ENCODE assay signal across 1 cellular context in the genomic region with DNA sequence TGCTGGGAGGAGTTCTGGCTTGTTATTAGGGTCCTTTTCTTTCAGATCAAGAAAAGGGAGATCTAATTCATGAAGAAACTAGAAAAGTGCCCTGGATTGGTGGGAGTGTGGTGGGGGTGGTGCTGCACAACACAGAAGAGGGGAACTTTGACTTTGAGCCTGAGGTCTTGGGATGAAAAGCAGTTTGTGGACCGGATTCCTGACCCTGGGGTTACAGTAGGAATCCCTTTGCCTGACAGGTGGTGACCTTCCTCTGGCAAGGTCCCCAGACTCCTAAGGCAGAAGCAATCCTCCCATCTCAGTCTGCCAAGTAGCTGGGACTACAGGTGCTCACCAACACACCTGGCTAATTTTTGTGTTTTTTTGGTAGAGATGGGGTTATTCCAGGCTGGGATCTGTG.
TF ChIP-seq lines count a peak whose summit lies in the region.

No MANE protein-coding gene starts in this region.

TF ChIP-seq in HepG2, 621 proteins besides CTCF, POLR2A, EP300 and RAD21 (continued from another document and continues in another):
- TF ChIP-seq TBL1XR1 (IDR thresholded peaks at IDR 0.05; ENCODE audit: borderline replicate concordance, low read length, partially characterized antibody) (no peak), SOX13 (IDR thresholded peaks at IDR 0.05) (no peak), SOX13 (CRISPR knock-in tag; conservative IDR thresholded peaks at IDR 0.05 in 1 of 2, IDR thresholded peaks at IDR 0.05 in 1 of 2) (peak in 1 of 2 experiments; percentile 64; a peak in 2 of 4 replicates), NR2C2 (CRISPR knock-in tag; IDR thresholded peaks at IDR 0.05; ENCODE audit: borderline replicate concordance) (peak; percentile 56; the same call in 1 of the 2 replicates), NCOA2 (CRISPR knock-in tag; IDR thresholded peaks at IDR 0.05) (peak; percentile 35; the same call in 1 of the 2 replicates), ZNF607 (CRISPR knock-in tag; IDR thresholded peaks at IDR 0.05; ENCODE audit: borderline replicate concordance) (0 out of 2 replicates have a peak, but pooled peaks have one; percentile 22), ZNF18 (CRISPR knock-in tag; IDR thresholded peaks at IDR 0.05; ENCODE audit: insufficient replicate concordance) (peak; percentile 85), MEIS2 (CRISPR knock-in tag; IDR thresholded peaks at IDR 0.05) (peak; percentile 79), DDIT3 (CRISPR knock-in tag; IDR thresholded peaks at IDR 0.05) (no peak), KAT7 (CRISPR knock-in tag; IDR thresholded peaks at IDR 0.05; ENCODE audit: borderline replicate concordance) (0 out of 2 replicates have a peak, but pooled peaks have one; percentile 15), MED1 (CRISPR knock-in tag; IDR thresholded peaks at IDR 0.05) (peak; percentile 81), ONECUT2 (CRISPR knock-in tag; IDR thresholded peaks at IDR 0.05) (0 out of 2 replicates have a peak, but pooled peaks have one; percentile 5), SKIL (CRISPR knock-in tag; IDR thresholded peaks at IDR 0.05; ENCODE audit: borderline replicate concordance) (peak; percentile 18; the same call in 1 of the 2 replicates), ZBTB42 (CRISPR knock-in tag; IDR thresholded peaks at IDR 0.05) (peak; percentile 29; the same call in 1 of the 2 replicates), MAZ (IDR thresholded peaks at IDR 0.05; ENCODE audit: borderline replicate concordance, low read depth, low read length) (no peak), MAZ (CRISPR knock-in tag; IDR thresholded peaks at IDR 0.05; ENCODE audit: low read depth) (no peak), MTF1 (CRISPR knock-in tag; IDR thresholded peaks at IDR 0.05) (no peak), POLR2G (IDR thresholded peaks at IDR 0.05; ENCODE audit: low read depth, low read length) (no peak), ZNF234 (CRISPR knock-in tag; conservative IDR thresholded peaks at IDR 0.05) (0 out of 2 replicates have a peak, but pooled peaks have one; percentile 20), ZNF580 (CRISPR knock-in tag; IDR thresholded peaks at IDR 0.05; ENCODE audit: borderline replicate concordance, low read depth) (0 out of 2 replicates have a peak, but pooled peaks have one; percentile 19), NCOA1 (CRISPR knock-in tag; IDR thresholded peaks at IDR 0.05) (0 out of 2 replicates have a peak, but pooled peaks have one; percentile 71), HNF4A (CRISPR knock-in tag; IDR thresholded peaks at IDR 0.05) (peak; percentile 90), SMAD9 (CRISPR knock-in tag; IDR thresholded peaks at IDR 0.05) (no peak), ZSCAN25 (CRISPR knock-in tag; IDR thresholded peaks at IDR 0.05) (0 out of 2 replicates have a peak, but pooled peaks have one; percentile 57), KDM5B (CRISPR knock-in tag; IDR thresholded peaks at IDR 0.05; ENCODE audit: borderline replicate concordance) (0 out of 2 replicates have a peak, but pooled peaks have one; percentile 3), DBP (CRISPR knock-in tag; IDR thresholded peaks at IDR 0.05; ENCODE audit: not compliant biosample characterization) (no peak), CREM (IDR thresholded peaks at IDR 0.05) (peak; percentile 46; the same call in 1 of the 2 replicates), CREM (CRISPR knock-in tag; IDR thresholded peaks at IDR 0.05) (no peak), ZNF616 (CRISPR knock-in tag; IDR thresholded peaks at IDR 0.05; ENCODE audit: low read depth) (peak; percentile 76; the same call in 1 of the 2 replicates), PHF21A (CRISPR knock-in tag; IDR thresholded peaks at IDR 0.05) (peak; percentile 53; the same call in 1 of the 2 replicates), TEAD2 (CRISPR knock-in tag; IDR thresholded peaks at IDR 0.05) (no peak), BCL6 (CRISPR knock-in tag; IDR thresholded peaks at IDR 0.05) (peak; percentile 61)
- TF ChIP-seq, protein P1, sequence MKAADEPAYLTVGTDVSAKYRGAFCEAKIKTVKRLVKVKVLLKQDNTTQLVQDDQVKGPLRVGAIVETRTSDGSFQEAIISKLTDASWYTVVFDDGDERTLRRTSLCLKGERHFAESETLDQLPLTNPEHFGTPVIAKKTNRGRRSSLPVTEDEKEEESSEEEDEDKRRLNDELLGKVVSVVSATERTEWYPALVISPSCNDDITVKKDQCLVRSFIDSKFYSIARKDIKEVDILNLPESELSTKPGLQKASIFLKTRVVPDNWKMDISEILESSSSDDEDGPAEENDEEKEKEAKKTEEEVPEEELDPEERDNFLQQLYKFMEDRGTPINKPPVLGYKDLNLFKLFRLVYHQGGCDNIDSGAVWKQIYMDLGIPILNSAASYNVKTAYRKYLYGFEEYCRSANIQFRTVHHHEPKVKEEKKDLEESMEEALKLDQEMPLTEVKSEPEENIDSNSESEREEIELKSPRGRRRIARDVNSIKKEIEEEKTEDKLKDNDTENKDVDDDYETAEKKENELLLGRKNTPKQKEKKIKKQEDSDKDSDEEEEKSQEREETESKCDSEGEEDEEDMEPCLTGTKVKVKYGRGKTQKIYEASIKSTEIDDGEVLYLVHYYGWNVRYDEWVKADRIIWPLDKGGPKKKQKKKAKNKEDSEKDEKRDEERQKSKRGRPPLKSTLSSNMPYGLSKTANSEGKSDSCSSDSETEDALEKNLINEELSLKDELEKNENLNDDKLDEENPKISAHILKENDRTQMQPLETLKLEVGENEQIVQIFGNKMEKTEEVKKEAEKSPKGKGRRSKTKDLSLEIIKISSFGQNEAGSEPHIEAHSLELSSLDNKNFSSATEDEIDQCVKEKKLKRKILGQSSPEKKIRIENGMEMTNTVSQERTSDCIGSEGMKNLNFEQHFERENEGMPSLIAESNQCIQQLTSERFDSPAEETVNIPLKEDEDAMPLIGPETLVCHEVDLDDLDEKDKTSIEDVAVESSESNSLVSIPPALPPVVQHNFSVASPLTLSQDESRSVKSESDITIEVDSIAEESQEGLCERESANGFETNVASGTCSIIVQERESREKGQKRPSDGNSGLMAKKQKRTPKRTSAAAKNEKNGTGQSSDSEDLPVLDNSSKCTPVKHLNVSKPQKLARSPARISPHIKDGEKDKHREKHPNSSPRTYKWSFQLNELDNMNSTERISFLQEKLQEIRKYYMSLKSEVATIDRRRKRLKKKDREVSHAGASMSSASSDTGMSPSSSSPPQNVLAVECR (CRISPR knock-in tag; IDR thresholded peaks at IDR 0.05; ENCODE audit: borderline replicate concordance), result peak; percentile 32; the same call in 1 of the 2 replicates
- TF ChIP-seq, protein P2, sequence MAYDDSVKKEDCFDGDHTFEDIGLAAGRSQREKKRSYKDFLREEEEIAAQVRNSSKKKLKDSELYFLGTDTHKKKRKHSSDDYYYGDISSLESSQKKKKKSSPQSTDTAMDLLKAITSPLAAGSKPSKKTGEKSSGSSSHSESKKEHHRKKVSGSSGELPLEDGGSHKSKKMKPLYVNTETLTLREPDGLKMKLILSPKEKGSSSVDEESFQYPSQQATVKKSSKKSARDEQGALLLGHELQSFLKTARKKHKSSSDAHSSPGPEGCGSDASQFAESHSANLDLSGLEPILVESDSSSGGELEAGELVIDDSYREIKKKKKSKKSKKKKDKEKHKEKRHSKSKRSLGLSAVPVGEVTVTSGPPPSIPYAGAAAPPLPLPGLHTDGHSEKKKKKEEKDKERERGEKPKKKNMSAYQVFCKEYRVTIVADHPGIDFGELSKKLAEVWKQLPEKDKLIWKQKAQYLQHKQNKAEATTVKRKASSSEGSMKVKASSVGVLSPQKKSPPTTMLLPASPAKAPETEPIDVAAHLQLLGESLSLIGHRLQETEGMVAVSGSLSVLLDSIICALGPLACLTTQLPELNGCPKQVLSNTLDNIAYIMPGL (CRISPR knock-in tag; IDR thresholded peaks at IDR 0.05; ENCODE audit: borderline replicate concordance in 1 of 2, low read depth in 1 of 2), result no peak
- TF ChIP-seq, protein P3, sequence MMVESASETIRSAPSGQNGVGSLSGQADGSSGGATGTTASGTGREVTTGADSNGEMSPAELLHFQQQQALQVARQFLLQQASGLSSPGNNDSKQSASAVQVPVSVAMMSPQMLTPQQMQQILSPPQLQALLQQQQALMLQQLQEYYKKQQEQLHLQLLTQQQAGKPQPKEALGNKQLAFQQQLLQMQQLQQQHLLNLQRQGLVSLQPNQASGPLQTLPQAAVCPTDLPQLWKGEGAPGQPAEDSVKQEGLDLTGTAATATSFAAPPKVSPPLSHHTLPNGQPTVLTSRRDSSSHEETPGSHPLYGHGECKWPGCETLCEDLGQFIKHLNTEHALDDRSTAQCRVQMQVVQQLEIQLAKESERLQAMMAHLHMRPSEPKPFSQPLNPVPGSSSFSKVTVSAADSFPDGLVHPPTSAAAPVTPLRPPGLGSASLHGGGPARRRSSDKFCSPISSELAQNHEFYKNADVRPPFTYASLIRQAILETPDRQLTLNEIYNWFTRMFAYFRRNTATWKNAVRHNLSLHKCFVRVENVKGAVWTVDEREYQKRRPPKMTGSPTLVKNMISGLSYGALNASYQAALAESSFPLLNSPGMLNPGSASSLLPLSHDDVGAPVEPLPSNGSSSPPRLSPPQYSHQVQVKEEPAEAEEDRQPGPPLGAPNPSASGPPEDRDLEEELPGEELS (CRISPR knock-in tag; IDR thresholded peaks at IDR 0.05), result peak; percentile 42; the same call in 1 of the 2 replicates
